In genomic region chr15:84962975-84963374, GRCh38 we compare ENCODE assay signal across 17 cellular contexts. TPM values are rescaled to one million over a fixed set of nuclear protein-coding genes. Genes with fewer than 3 reads are reported as not detected.
DNase-seq lines count a peak whose midpoint lies in the region; ATAC-seq, FAIRE-seq and TF ChIP-seq lines count a peak whose summit lies in the region.
"Had no signal": no experiment of that assay in that cellular context is flagged by ENCODE, and none has a peak within 500 bp of the region (broad histone marks: within the 10 kb centered on the region; RNA-seq: fewer than 3 reads in every experiment).

No MANE protein-coding gene starts in this region.

- no peak for FAIRE-seq in bronchial epithelial cell (lab: Jason Lieb, UNC)

- intact Hi-C loops in cardiac septum (cut with DNase I) = no loop called here
- intact Hi-C loops in Right ventricle myocardium inferior (cut with DNase I) = no loop called here
- intact Hi-C loops in sigmoid colon (cut with DNase I) = no loop called here

- H3K4me3 ChIP-seq in bronchial epithelial cell (ENCODE audit: low read depth, low read length) = no peak overlapping the region
- no peak overlapping the region for H3K4me3 ChIP-seq in sigmoid colon
- H3K4me3 ChIP-seq: GM23338, SJSA1 had no signal

- no peak for TF ChIP-seq EP300 in sigmoid colon (IDR thresholded peaks at IDR 0.05)

- no peak for ATAC-seq in Right ventricle myocardium inferior
- ATAC-seq in HG03139 (IDR thresholded peaks at IDR 0.05; ENCODE audit: unreplicated experiment) = no peak
- ATAC-seq: GM23338 had no signal

- H3K36me3 ChIP-seq in bronchial epithelial cell (ENCODE audit: control insufficient read depth, insufficient read depth, low read length) (no peaks in the 10 kb centered on the region), sigmoid colon (no peaks in the 10 kb centered on the region)
- H3K36me3 ChIP-seq: SJSA1 had no signal

- no peaks in the 10 kb centered on the region for H3K4me1 ChIP-seq in sigmoid colon

- DNase-seq in cardiac septum (ENCODE audit: low spot score) (peak; percentile 31), Right ventricle myocardium inferior (ENCODE audit: missing footprints) (no peak), bronchial epithelial cell (ENCODE audit: low read depth) (peak; percentile 47), iPS-NIHi11 (ENCODE audit: low spot score) (peak; percentile 36), NOMO-1 treated with DMSO at 0.1 percent for 48 hours (lab: John Stamatoyannopoulos, UW; ENCODE audit: unreplicated experiment) (no peak), sigmoid colon (no peak), anterior cingulate cortex (lab: John Stamatoyannopoulos, UW) (no peak)
- DNase-seq: Caco-2; CD4-positive, alpha-beta T cell; GF-D8; NCI-H1436; NCI-H2081; SW 1271 had no signal

- TF ChIP-seq CTCF in bronchial epithelial cell (IDR thresholded peaks at IDR 0.05; ENCODE audit: insufficient read depth, low read length, severe bottlenecking) = no peak
- no peak for TF ChIP-seq CTCF in sigmoid colon (IDR thresholded peaks at IDR 0.05)

- TF ChIP-seq POLR2A in sigmoid colon (IDR thresholded peaks at IDR 0.05) = no peak

- peaks cover 0 to 3% (median 0%) of the 10 kb centered on the region in 4 donors for H3K9me3 ChIP-seq in sigmoid colon
- H3K9me3 ChIP-seq: Caco-2, SJSA1 had no signal

- 79 to 83% methylated on average over 3 of the region's 3 CpGs for WGBS in sigmoid colon, 2 donors

- H3K27me3 ChIP-seq in bronchial epithelial cell (ENCODE audit: control insufficient read depth, insufficient read depth, low read length) (no peaks in the 10 kb centered on the region), sigmoid colon (no peaks in the 10 kb centered on the region)
- H3K27me3 ChIP-seq: SJSA1 had no signal

- H3K27ac ChIP-seq in sigmoid colon = no peak overlapping the region
- H3K27ac ChIP-seq: RWPE1, SJSA1 had no signal

RNA-seq across cellular contexts. Expression of gene PDE8A, which starts 18.7 kb away (rescaled TPM):
- total RNA-seq in cardiac septum (28.2 TPM), Right ventricle myocardium inferior (12.2 TPM), bronchial epithelial cell (11.6 and 17.0 TPM in 2 replicates), sigmoid colon (10 to 100 TPM; 27.8 to 43.2 (median 36.3) TPM)
- polyA plus RNA-seq in sigmoid colon = 10 to 100 TPM; 39.0 to 45.5 (median 39.8) TPM

Comparison
In these comparisons a context has a peak if more than half of its experiments do, and no peak if none do; other contexts are left out.
1. DNase-seq: peak in cardiac septum (single experiment), bronchial epithelial cell (single experiment) and iPS-NIHi11 (single experiment); none in Right ventricle myocardium inferior (single experiment), NOMO-1 treated with DMSO at 0.1 percent for 48 hours (single experiment), sigmoid colon (single experiment) and anterior cingulate cortex (0 of 58).